In the genomic region with DNA sequence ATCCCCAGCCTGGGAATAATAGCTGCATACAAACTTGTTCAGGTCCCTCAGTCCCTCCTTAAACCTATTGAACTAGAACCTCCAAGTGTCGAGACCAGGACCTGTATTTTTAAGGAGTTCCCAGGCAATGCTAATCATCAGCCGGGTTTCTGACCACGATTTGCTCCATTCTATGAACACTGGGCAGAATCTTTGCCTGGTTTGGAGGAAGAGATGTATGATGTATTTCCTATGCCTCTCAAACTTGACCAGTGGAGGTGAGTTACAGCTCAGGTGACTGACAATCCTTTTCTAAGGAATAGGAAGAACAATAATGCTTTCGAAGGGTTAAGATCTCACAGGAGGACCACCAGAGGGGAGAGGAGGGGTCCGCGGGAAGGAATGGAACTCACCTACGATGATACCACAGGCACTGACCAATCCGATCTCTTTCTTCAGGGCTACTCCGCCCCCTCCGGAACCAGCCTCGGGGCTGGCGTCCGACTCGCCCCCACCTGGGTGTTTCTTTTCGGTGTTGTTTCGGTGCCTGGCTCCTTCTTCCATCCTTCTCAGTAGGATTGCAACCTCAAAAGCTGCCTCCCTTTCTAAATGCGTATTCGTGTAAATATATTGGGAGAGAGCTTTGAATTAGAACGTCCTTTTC, we compare ENCODE assay signal across 9 cellular contexts. TPM values are rescaled to one million over a fixed set of nuclear protein-coding genes. Genes with fewer than 3 reads are reported as not detected.
DNase-seq lines count a peak whose midpoint lies in the region; ATAC-seq and TF ChIP-seq lines count a peak whose summit lies in the region.
"Had no signal": no experiment of that assay in that cellular context is flagged by ENCODE, and none has a peak within 500 bp of the region (broad histone marks: within the 10 kb centered on the region; RNA-seq: fewer than 3 reads in every experiment).

No MANE protein-coding gene starts in this region.

- H3F3A ChIP-seq in GM23248 (ENCODE audit: insufficient read depth) = no peaks in the 10 kb centered on the region

- H3K9ac ChIP-seq in GM23248 (peak overlapping the region; percentile 57), SK-N-MC (ENCODE audit: insufficient read length) (peak overlapping the region; percentile 69)
- H3K9ac ChIP-seq: KMS-11 had no signal

- WGBS in GM23248 (ENCODE audit: low coverage in 1 of 2, low lambda C conversion rate in 2 of 2, missing lambda C conversion rate in 2 of 2), 2 experiments = 3 to 4% methylated on average over 19 of the region's 19 CpGs

- no peaks in the 10 kb centered on the region for H4K20me1 ChIP-seq in GM23248 (ENCODE audit: insufficient read depth)

- DNase-seq in GM23248 (peak; percentile 53), SK-N-MC (ENCODE audit: low read depth, low spot score) (no peak), cerebellar cortex (ENCODE audit: low spot score) (peak; percentile 91), left lung (peak; percentile 73 to 87)
- peak; percentile 21 to 24 for DNase-seq in stimulated activated CD4-positive, alpha-beta T cell treated with anti-CD3 and anti-CD28 coated beads, Interleukin-4, amount 100 ng/mL, for 4 hours

- no peaks in the 10 kb centered on the region for H3K9me2 ChIP-seq in GM23248 (ENCODE audit: insufficient read depth)

- no peaks in the 10 kb centered on the region; the same call in 1 of the 2 replicates for H3K79me2 ChIP-seq in GM23248 (ENCODE audit: insufficient read depth)

- ATAC-seq in left lung (peak; percentile 88), GM19324 (IDR thresholded peaks at IDR 0.05; ENCODE audit: low FRiP score, unreplicated experiment) (no peak), GM18502 (IDR thresholded peaks at IDR 0.05; ENCODE audit: poor library complexity, unreplicated experiment) (no peak), HG02970 (IDR thresholded peaks at IDR 0.05; ENCODE audit: low FRiP score, unreplicated experiment) (no peak)

- in situ Hi-C loops in GM23248 (cut with MboI) = loop anchor here (5.0 kb wide), 1 partner anchor 50 kb away; no protein-coding TSS in a partner anchor

- peak overlapping the region; percentile 87 for H3K4me2 ChIP-seq in GM23248 (ENCODE audit: unreplicated experiment)
- H3K4me2 ChIP-seq: KMS-11 had no signal

- H3K27ac ChIP-seq in GM23248 = no peak overlapping the region
- H3K27ac ChIP-seq in SK-N-MC = no peak overlapping the region
- H3K27ac ChIP-seq in left lung = peak overlapping the region in 1 of 2 donors; percentile 5
- H3K27ac ChIP-seq: KMS-11 had no signal

- H3K9me3 ChIP-seq in GM23248 (ENCODE audit: low read depth) (no peaks in the 10 kb centered on the region), SK-N-MC (ENCODE audit: low read depth, low read length) (no peaks in the 10 kb centered on the region), left lung (no peaks in the 10 kb centered on the region)

- peaks cover 15% of the 10 kb centered on the region; the same call in 1 of the 2 replicates for H3K4me1 ChIP-seq in GM23248 (ENCODE audit: insufficient read depth)
- peaks cover 0 to 27% of the 10 kb centered on the region in 2 donors for H3K4me1 ChIP-seq in left lung

- intact Hi-C loops in left lung (cut with DNase I) = loop anchor here in 1 of 2 donors (10.0 kb wide), 1 partner anchor 58 kb away; no protein-coding TSS in a partner anchor

- no peaks in the 10 kb centered on the region for H3K36me3 ChIP-seq in GM23248 (ENCODE audit: low read depth)
- H3K36me3 ChIP-seq in SK-N-MC (ENCODE audit: insufficient read depth, low read length) = no peaks in the 10 kb centered on the region
- no peaks in the 10 kb centered on the region for H3K36me3 ChIP-seq in left lung

- H2AFZ ChIP-seq in GM23248 = peak overlapping the region; percentile 89

- H3K4me3 ChIP-seq in GM23248 (peak overlapping the region; percentile 79), SK-N-MC (peak overlapping the region; percentile 84), left lung (peak overlapping the region; percentile 31 to 51)

- H3K27me3 ChIP-seq in GM23248 (replicated peaks; ENCODE audit: insufficient read depth) = no peaks in the 10 kb centered on the region
- peaks cover 0 to 30% of the 10 kb centered on the region in 2 donors for H3K27me3 ChIP-seq in left lung

- no peak for TF ChIP-seq CTCF in left lung (IDR thresholded peaks at IDR 0.05)

RNA-seq across cellular contexts. Expression of a gene that starts 1.0 kb away (rescaled TPM):
- total RNA-seq in GM23248 (2014; rRNA removed; shearing (Covaris generic)) = 2.7 and 6.7 TPM in 2 replicates
- 9.8 and 9.9 TPM in 2 replicates for polyA plus RNA-seq in GM23248 (2016; fragmentation: Nextera tagmentation; extraction: Ambion mirVana)
- 10 to 100 TPM; 38.5 to 42.2 TPM for total RNA-seq in left lung

RNA-seq across cellular contexts. Expression of a gene that starts 55.2 kb away (rescaled TPM):
- not detected in 2 replicates for total RNA-seq in GM23248 (2014; rRNA removed; shearing (Covaris generic))
- not detected in 2 replicates for polyA plus RNA-seq in GM23248 (2016; fragmentation: Nextera tagmentation; extraction: Ambion mirVana)
- total RNA-seq in left lung = not detected
